7 cellular contexts compared by ENCODE assay signal in genomic region chr17:29760771-29761682, GRCh38.
DNase-seq lines count a peak whose midpoint lies in the region; ATAC-seq lines count a peak whose summit lies in the region.

No MANE protein-coding gene starts in this region.

- ATAC-seq in GM18861 (IDR thresholded peaks at IDR 0.05; ENCODE audit: unreplicated experiment), result peak; percentile 64
- peak; percentile 81 for ATAC-seq in HG03045 (IDR thresholded peaks at IDR 0.05; ENCODE audit: unreplicated experiment)
- peak; percentile 92 for ATAC-seq in activated CD8-positive, alpha-beta T cell treated with anti-CD3 and anti-CD28 coated beads, Interleukin-2, amount 10 ng/mL, durations not matched to agents 7 days and 5 days

- H3K36me3 Mint-ChIP-seq in activated CD8-positive, alpha-beta T cell treated with anti-CD3 and anti-CD28 coated beads, Interleukin-2, amount 10 ng/mL, durations not matched to agents 7 days and 5 days (ENCODE audit: low read depth), result peaks cover 29% of the 10 kb centered on the region

- H3K27me3 Mint-ChIP-seq in activated CD8-positive, alpha-beta T cell treated with anti-CD3 and anti-CD28 coated beads, Interleukin-2, amount 10 ng/mL, durations not matched to agents 7 days and 5 days (ENCODE audit: low read depth), result no peaks in the 10 kb centered on the region

- DNase-seq in NCI-H774 (lab: John Stamatoyannopoulos, UW) (peak; percentile 24), lung microvascular endothelial cell (ENCODE audit: low read depth in 2 of 2) (peak; percentile 84 to 90)
- DNase-seq in activated CD8-positive, alpha-beta T cell treated with anti-CD3 and anti-CD28 coated beads, Interleukin-2, amount 10 ng/mL, durations not matched to agents 7 days and 5 days, result peak; percentile 94
- DNase-seq in effector CD4-positive, alpha-beta T cell, result peak; percentile 83
- DNase-seq in stimulated activated CD4-positive, alpha-beta T cell treated with anti-CD3 and anti-CD28 coated beads, TNF-alpha, amount 100 ng/mL, for 24 hours (ENCODE audit: low read depth in 3 of 3), result peak; percentile 79 to 91 (median 80)

- H3K9me3 Mint-ChIP-seq in activated CD8-positive, alpha-beta T cell treated with anti-CD3 and anti-CD28 coated beads, Interleukin-2, amount 10 ng/mL, durations not matched to agents 7 days and 5 days (ENCODE audit: insufficient read depth), result no peaks in the 10 kb centered on the region

- H3K4me3 Mint-ChIP-seq in activated CD8-positive, alpha-beta T cell treated with anti-CD3 and anti-CD28 coated beads, Interleukin-2, amount 10 ng/mL, durations not matched to agents 7 days and 5 days, result peak overlapping the region; percentile 87

- H3K4me1 Mint-ChIP-seq in activated CD8-positive, alpha-beta T cell treated with anti-CD3 and anti-CD28 coated beads, Interleukin-2, amount 10 ng/mL, durations not matched to agents 7 days and 5 days (ENCODE audit: low read depth), result peaks cover 44% of the 10 kb centered on the region

- POLR2A ChIA-PET in activated CD8-positive, alpha-beta T cell treated with anti-CD3 and anti-CD28 coated beads, Interleukin-2, amount 10 ng/mL, durations not matched to agents 7 days and 5 days (lab: Charles Lee), result interaction anchor here (0.6 to 3.4 kb wide), 13 partner anchors 10 to 170 kb away, joined by 3 to 36 read pairs (median 4); partner anchors contain the start of gene SSH2

- CTCF ChIA-PET in activated CD8-positive, alpha-beta T cell treated with anti-CD3 and anti-CD28 coated beads, Interleukin-2, amount 10 ng/mL, durations not matched to agents 7 days and 5 days (lab: Charles Lee), result interaction anchor here (1.0 to 4.8 kb wide), 14 partner anchors 13 to 171 kb away, joined by 3 to 33 read pairs (median 4); partner anchors contain the start of gene SSH2

- H3K27ac Mint-ChIP-seq in activated CD8-positive, alpha-beta T cell treated with anti-CD3 and anti-CD28 coated beads, Interleukin-2, amount 10 ng/mL, durations not matched to agents 7 days and 5 days, result peak overlapping the region; percentile 99

Comparison
In these comparisons a context has a peak if more than half of its experiments do, and no peak if none do; other contexts are left out.
1. Peak in every context shown above with its lines: DNase-seq and ATAC-seq.
2. DNase-seq: peak in every context shown above with its lines; median percentile 94 in activated CD8-positive, alpha-beta T cell treated with anti-CD3 and anti-CD28 coated beads, Interleukin-2, amount 10 ng/mL, durations not matched to agents 7 days and 5 days; 87 in lung microvascular endothelial cell; 83 in effector CD4-positive, alpha-beta T cell; 80 in stimulated activated CD4-positive, alpha-beta T cell treated with anti-CD3 and anti-CD28 coated beads, TNF-alpha, amount 100 ng/mL, for 24 hours; 24 in NCI-H774.